Comparison of ENCODE assay signal across 8 cellular contexts in genomic region chr2:1060372-1060771, GRCh38.
"Had no signal": no experiment of that assay in that cellular context is flagged by ENCODE, and none has a peak within 500 bp of the region (broad histone marks: within the 10 kb centered on the region; RNA-seq: fewer than 3 reads in every experiment).

No MANE protein-coding gene starts in this region.

- H3K4me3 ChIP-seq: GM12878 had no signal

- ATAC-seq: GM12878 had no signal

- FAIRE-seq: G401.6, GM12878, GM12891, GM12892, GM18507, GM19239 had no signal

- DNase-seq: GDM1, GF-D8 had no signal
